31 cellular contexts compared by ENCODE assay signal in the genomic region with DNA sequence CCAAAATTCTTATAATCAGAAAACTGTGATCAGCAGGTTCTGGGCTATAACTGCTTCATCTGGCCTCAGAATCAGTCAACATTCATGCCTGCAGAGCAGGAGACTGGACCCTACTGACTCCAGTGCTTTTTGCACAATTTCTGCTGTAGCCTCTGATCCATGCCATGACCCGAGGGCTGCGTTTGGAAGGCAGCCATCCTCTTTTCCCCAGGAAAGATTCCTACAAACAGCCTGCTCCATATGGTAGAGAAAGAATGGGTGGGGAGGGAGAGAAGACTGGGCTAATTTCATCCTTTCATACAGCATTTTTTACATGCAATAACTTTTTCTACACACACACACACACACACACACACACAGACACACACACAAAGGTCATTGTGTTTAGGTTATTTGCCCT.
"Had no signal": no experiment of that assay in that cellular context is flagged by ENCODE, and none has a peak within 500 bp of the region (broad histone marks: within the 10 kb centered on the region; RNA-seq: fewer than 3 reads in every experiment).

No MANE protein-coding gene starts in this region.

- H3K4me3 Mint-ChIP-seq: activated naive CD4-positive, alpha-beta T cell treated with anti-CD3 and anti-CD28 coated beads for 36 hours; activated naive CD8-positive, alpha-beta T cell treated with anti-CD3 and anti-CD28 coated beads for 36 hours; activated T-helper 1 cell treated with anti-CD3 and anti-CD28 coated beads, Interleukin-12 subunit alpha, Interleukin-12 subunit beta, Interleukin-2, Interleukin-4 antibody, amounts not matched to agents 30 ng/mL and 10 ng/mL and 1 ng/mL, durations not matched to agents 14 hours and 24 hours and 36 hours; stimulated activated naive B cell treated with anti-CD40 and anti-IgM and Interleukin-4, amounts not matched to agents 10 μg/mL and 1 μg/mL and 100 μg/mL, for 72 hours; T-helper 17 cell had no signal

- H3K27me3 Mint-ChIP-seq: stimulated activated naive B cell treated with anti-CD40 and anti-IgM and Interleukin-4, amounts not matched to agents 10 μg/mL and 1 μg/mL and 100 μg/mL, for 72 hours had no signal

- H3K9ac ChIP-seq: parathyroid adenoma had no signal

- DNase-seq: activated CD4-positive, alpha-beta T cell treated with anti-CD3 and anti-CD28 coated beads for 48 hours; activated CD4-positive, alpha-beta T cell treated with anti-CD3 and anti-CD28 coated beads, Interleukin-2, amount 50 U/mL, for 48 hours; activated CD8-positive, alpha-beta memory T cell treated with anti-CD3 and anti-CD28 coated beads for 24 hours; activated effector memory CD4-positive, alpha-beta T cell treated with anti-CD3 and anti-CD28 coated beads, Interleukin-2, amount 50 U/mL, for 16 hours; activated naive CD4-positive, alpha-beta T cell treated with anti-CD3 and anti-CD28 coated beads for 36 hours; activated naive CD8-positive, alpha-beta T cell treated with anti-CD3 and anti-CD28 coated beads for 36 hours; adrenal gland; aorta; body of pancreas; dermis blood vessel endothelial cell; effector CD4-positive, alpha-beta T cell; esophagus squamous epithelium; foreskin keratinocyte; kidney glomerular epithelial cell; left lung; occipital lobe; psoas muscle; stimulated activated CD4-positive, alpha-beta T cell treated with anti-CD3 and anti-CD28 coated beads, Interleukin-15, amount 100 ng/mL, for 24 hours; stimulated activated CD4-positive, alpha-beta T cell treated with anti-CD3 and anti-CD28 coated beads, Interleukin-2, amount 100 ng/mL, for 24 hours; stimulated activated naive B cell treated with anti-CD40 and anti-IgM and Interleukin-4, amounts not matched to agents 10 μg/mL and 1 μg/mL and 100 μg/mL, for 72 hours; stomach; T-helper 17 cell; T1000; tibial artery; upper lobe of right lung; WERI-Rb-1 had no signal

- H3K9me3 ChIP-seq: adrenal gland, body of pancreas, esophagus squamous epithelium, left lung, psoas muscle, stomach, tibial artery, upper lobe of right lung had no signal

- H3K9me3 Mint-ChIP-seq: activated naive CD4-positive, alpha-beta T cell treated with anti-CD3 and anti-CD28 coated beads for 36 hours; activated naive CD8-positive, alpha-beta T cell treated with anti-CD3 and anti-CD28 coated beads for 36 hours; activated T-helper 1 cell treated with anti-CD3 and anti-CD28 coated beads, Interleukin-12 subunit alpha, Interleukin-12 subunit beta, Interleukin-2, Interleukin-4 antibody, amounts not matched to agents 30 ng/mL and 10 ng/mL and 1 ng/mL, durations not matched to agents 14 hours and 24 hours and 36 hours; stimulated activated naive B cell treated with anti-CD40 and anti-IgM and Interleukin-4, amounts not matched to agents 10 μg/mL and 1 μg/mL and 100 μg/mL, for 72 hours had no signal

- H2AFZ ChIP-seq: parathyroid adenoma had no signal

- H3K36me3 Mint-ChIP-seq: activated naive CD8-positive, alpha-beta T cell treated with anti-CD3 and anti-CD28 coated beads for 36 hours; stimulated activated naive B cell treated with anti-CD40 and anti-IgM and Interleukin-4, amounts not matched to agents 10 μg/mL and 1 μg/mL and 100 μg/mL, for 72 hours had no signal

- H3K27ac Mint-ChIP-seq: activated naive CD4-positive, alpha-beta T cell treated with anti-CD3 and anti-CD28 coated beads for 36 hours; activated naive CD8-positive, alpha-beta T cell treated with anti-CD3 and anti-CD28 coated beads for 36 hours; activated T-helper 1 cell treated with anti-CD3 and anti-CD28 coated beads, Interleukin-12 subunit alpha, Interleukin-12 subunit beta, Interleukin-2, Interleukin-4 antibody, amounts not matched to agents 30 ng/mL and 10 ng/mL and 1 ng/mL, durations not matched to agents 14 hours and 24 hours and 36 hours; stimulated activated naive B cell treated with anti-CD40 and anti-IgM and Interleukin-4, amounts not matched to agents 10 μg/mL and 1 μg/mL and 100 μg/mL, for 72 hours; T-helper 17 cell had no signal

- H3K4me3 ChIP-seq: adrenal gland, body of pancreas, esophagus squamous epithelium, heart right ventricle, left lung, psoas muscle, stomach, tibial artery, upper lobe of right lung had no signal

- H3K36me3 ChIP-seq: adrenal gland, esophagus squamous epithelium, heart right ventricle, left lung, stomach, tibial artery, upper lobe of right lung, WERI-Rb-1 had no signal

- H3K27ac ChIP-seq: adrenal gland, body of pancreas, epithelial cell of prostate, esophagus squamous epithelium, foreskin keratinocyte, heart right ventricle, left lung, parathyroid adenoma, psoas muscle, stomach, tibial artery, upper lobe of right lung, WERI-Rb-1 had no signal

- H3K79me2 ChIP-seq: parathyroid adenoma had no signal

- H3K4me1 Mint-ChIP-seq: activated naive CD8-positive, alpha-beta T cell treated with anti-CD3 and anti-CD28 coated beads for 36 hours; stimulated activated naive B cell treated with anti-CD40 and anti-IgM and Interleukin-4, amounts not matched to agents 10 μg/mL and 1 μg/mL and 100 μg/mL, for 72 hours; T-helper 17 cell had no signal

- H3K27me3 ChIP-seq: adrenal gland, body of pancreas, esophagus squamous epithelium, heart right ventricle, left lung, stomach, tibial artery, upper lobe of right lung had no signal

- ATAC-seq: activated CD4-positive, CD25-positive, alpha-beta regulatory T cell treated with anti-CD3 and anti-CD28 coated beads, Interleukin-2, amount 50 U/mL, for 24 hours; body of pancreas; foreskin keratinocyte; left lung; psoas muscle; stimulated activated naive B cell treated with anti-CD40 and anti-IgM and Interleukin-4, amounts not matched to agents 10 μg/mL and 1 μg/mL and 100 μg/mL, for 72 hours; T-helper 17 cell; upper lobe of right lung had no signal

- H3K4me1 ChIP-seq: adrenal gland, body of pancreas, foreskin keratinocyte, heart right ventricle, left lung, parathyroid adenoma, psoas muscle, stomach, upper lobe of right lung had no signal
